10 cellular contexts compared by ENCODE assay signal in genomic region chr6:16419636-16420331, GRCh38.
DNase-seq lines count a peak whose midpoint lies in the region; ATAC-seq and TF ChIP-seq lines count a peak whose summit lies in the region.
"Had no signal": no experiment of that assay in that cellular context is flagged by ENCODE, and none has a peak within 500 bp of the region (broad histone marks: within the 10 kb centered on the region; RNA-seq: fewer than 3 reads in every experiment).

No MANE protein-coding gene starts in this region.

- no peak overlapping the region for H3K27ac Mint-ChIP-seq in endodermal cell
- H3K27ac Mint-ChIP-seq: nephron progenitor cell had no signal

- no peaks in the 10 kb centered on the region for H3K36me3 Mint-ChIP-seq in endodermal cell (ENCODE audit: low read depth)

- no peaks in the 10 kb centered on the region for H3K27me3 Mint-ChIP-seq in endodermal cell (ENCODE audit: insufficient read depth)

- peak; percentile 61 for ATAC-seq in GM21360 (IDR thresholded peaks at IDR 0.05; ENCODE audit: unreplicated experiment)
- ATAC-seq in HG03354 (IDR thresholded peaks at IDR 0.05; ENCODE audit: poor library complexity, severe bottlenecking, unreplicated experiment), result peak; percentile 73
- ATAC-seq in esophagus mucosa, result peak; percentile 40

- peak; percentile 33 for TF ChIP-seq POLR2A in GM15510 (IDR thresholded peaks at IDR 0.05; ENCODE audit: borderline replicate concordance, extremely low read depth, insufficient read length)

- H3K27ac ChIP-seq in endodermal cell (ENCODE audit: low read depth, low read length), result no peak overlapping the region

- no peak for TF ChIP-seq CTCF in endodermal cell (conservative IDR thresholded peaks at IDR 0.05)

- H3K9ac ChIP-seq in endodermal cell (ENCODE audit: extremely low read depth, low read length, poor library complexity, severe bottlenecking), result no peak overlapping the region

- H3K4me3 Mint-ChIP-seq in endodermal cell, result no peak overlapping the region
- H3K4me3 Mint-ChIP-seq: nephron progenitor cell had no signal

- no peaks in the 10 kb centered on the region for H3K27me3 ChIP-seq in endodermal cell (ENCODE audit: control insufficient read depth, insufficient read depth, low read length, poor library complexity, severe bottlenecking)

- DNase-seq in endodermal cell, result no peak
- DNase-seq in kidney tubule cell (ENCODE audit: low spot score), result no peak
- no peak for DNase-seq in DMS114 treated with DMSO at 0.1 percent for 48 hours (lab: John Stamatoyannopoulos, UW; ENCODE audit: unreplicated experiment)
- DNase-seq in NCI-H226, result no peak
- DNase-seq: nephron progenitor cell, SIG-M5 had no signal

- 87 to 90% methylated on average over 1 to 10 of the region's 10 CpGs for WGBS in endodermal cell (ENCODE audit: insufficient coverage in 1 of 2, insufficient read length in 1 of 2), 2 experiments

- H3K36me3 ChIP-seq in endodermal cell (ENCODE audit: control insufficient read depth, insufficient read depth, low read length), result no peaks in the 10 kb centered on the region

- H3K9me3 Mint-ChIP-seq in endodermal cell, result no peaks in the 10 kb centered on the region
- H3K9me3 Mint-ChIP-seq: nephron progenitor cell had no signal

- H3K4me1 Mint-ChIP-seq in endodermal cell, result peaks cover 14% of the 10 kb centered on the region

- no peaks in the 10 kb centered on the region for H3K9me3 ChIP-seq in endodermal cell (ENCODE audit: control insufficient read depth, low read length)

- peaks cover 2% of the 10 kb centered on the region for H3K4me1 ChIP-seq in endodermal cell (ENCODE audit: control insufficient read depth, insufficient read depth, low read length)

- no peak overlapping the region for H3K4me3 ChIP-seq in endodermal cell (ENCODE audit: low read length)
